In the genomic region with DNA sequence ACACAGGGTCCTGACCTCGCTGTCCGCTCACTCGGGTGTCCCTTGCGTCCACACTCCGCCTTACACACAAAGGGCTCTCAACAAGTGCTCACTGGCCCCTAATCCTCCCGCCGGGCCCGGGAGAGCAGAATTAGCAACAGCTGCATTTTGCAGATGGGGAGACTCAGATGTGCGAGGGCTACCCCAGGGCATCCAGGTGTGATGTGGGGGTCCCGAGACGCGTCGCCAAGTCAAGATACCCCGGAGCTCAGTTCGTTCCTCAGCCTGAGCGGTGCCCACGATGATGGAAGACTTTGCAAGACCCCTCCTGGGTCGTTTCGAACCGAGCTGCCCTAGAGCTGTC, we compare ENCODE assay signal across 8 cellular contexts. TPM values are rescaled to one million over a fixed set of nuclear protein-coding genes. Genes with fewer than 3 reads are reported as not detected.
DNase-seq lines count a peak whose midpoint lies in the region; ATAC-seq, FAIRE-seq and TF ChIP-seq lines count a peak whose summit lies in the region.

No MANE protein-coding gene starts in this region.

- H3K4me1 ChIP-seq in BLaER1 (peaks cover 26% of the 10 kb centered on the region), OCI-LY3 (ENCODE audit: low read length) (peaks cover 41% of the 10 kb centered on the region), endothelial cell of umbilical vein (ENCODE audit: control insufficient read depth, extremely low read depth, insufficient read depth, low read length) (peaks cover 8% of the 10 kb centered on the region), neuronal stem cell (ENCODE audit: control insufficient read depth in 2 of 2, insufficient read depth in 1 of 2, low read depth in 1 of 2, low read length in 2 of 2) (peaks cover 4 to 9% of the 10 kb centered on the region in 2 donors)

- H3K27me3 ChIP-seq in BLaER1 (no peaks in the 10 kb centered on the region), OCI-LY3 (ENCODE audit: low read depth, low read length) (no peaks in the 10 kb centered on the region), endothelial cell of umbilical vein (ENCODE audit: control insufficient read depth in 2 of 2, insufficient read depth in 2 of 2, low read length in 2 of 2) (no peaks in the 10 kb centered on the region), neuronal stem cell (ENCODE audit: control insufficient read depth in 3 of 3, insufficient read depth in 3 of 3, low read depth in 1 of 3, low read length in 3 of 3) (peaks cover 0 to 32% (median 19%) of the 10 kb centered on the region in 3 experiments)

- peak overlapping the region; percentile 48 for H2AK5ac ChIP-seq in neuronal stem cell (ENCODE audit: low read depth, low read length)

- H3K79me2 ChIP-seq in OCI-LY3 (ENCODE audit: low read length) = no peaks in the 10 kb centered on the region
- H3K79me2 ChIP-seq in endothelial cell of umbilical vein (ENCODE audit: control insufficient read depth, insufficient read depth, low read length) = no peaks in the 10 kb centered on the region

- CTCF ChIA-PET in endothelial cell of umbilical vein (lab: Charles Lee) = no interaction called here

- no peak overlapping the region for H2BK12ac ChIP-seq in neuronal stem cell (ENCODE audit: low read length)

- H4K20me1 ChIP-seq in BLaER1 = no peaks in the 10 kb centered on the region
- no peaks in the 10 kb centered on the region for H4K20me1 ChIP-seq in OCI-LY3 (ENCODE audit: insufficient read depth, low read length)
- H4K20me1 ChIP-seq in endothelial cell of umbilical vein (replicated peaks; ENCODE audit: control insufficient read depth, extremely low read depth, insufficient read depth, low read length) = no peaks in the 10 kb centered on the region

- H3K27ac ChIP-seq in BLaER1 = no peak overlapping the region
- H3K27ac ChIP-seq in OCI-LY3 (ENCODE audit: low read length) = no peak overlapping the region
- H3K27ac ChIP-seq in endothelial cell of umbilical vein (ENCODE audit: insufficient read depth, low read depth, low read length) = no peak overlapping the region
- H3K27ac ChIP-seq in neuronal stem cell (replicated peaks; ENCODE audit: low read length) = no peak overlapping the region

- FAIRE-seq in endothelial cell of umbilical vein (lab: Jason Lieb, UNC) = no peak

- no TSS peak for BruUV-seq in endothelial cell of umbilical vein (replicated peaks; lab: Mats Ljungman, UMichigan)

- dilution Hi-C loops in endothelial cell of umbilical vein (cut with MboI; ENCODE audit: extremely low pct_ligation_motif_present, low sequenced_read_pairs) = no loop called here

- no peak for ATAC-seq in GM21423 (IDR thresholded peaks at IDR 0.05; ENCODE audit: unreplicated experiment)

- H3K4me3 ChIP-seq in BLaER1 = peak overlapping the region; percentile 71
- H3K4me3 ChIP-seq in OCI-LY3 (ENCODE audit: low read length) = peak overlapping the region; percentile 74; the same call in 1 of the 2 replicates
- peak overlapping the region in 1 of 3 experiments; percentile 54 for H3K4me3 ChIP-seq in endothelial cell of umbilical vein (replicated peaks in 1 of 3; ENCODE audit: insufficient read depth in 1 of 3, low read depth in 1 of 3, low read length in 3 of 3)
- H3K4me3 ChIP-seq in neuronal stem cell (ENCODE audit: low read length in 2 of 2) = peak overlapping the region; percentile 41 to 78

- H2AFZ ChIP-seq in OCI-LY3 (ENCODE audit: low read depth, low read length) (no peak overlapping the region), endothelial cell of umbilical vein (ENCODE audit: low read depth, low read length) (peak overlapping the region; percentile 90), neuronal stem cell (ENCODE audit: low read length) (peak overlapping the region; percentile 97)

- no CpG with 5 or more reads among the region's 20 CpGs for WGBS in neuronal stem cell (ENCODE audit: extremely low coverage in 2 of 2, insufficient read length in 2 of 2, insufficient replicate concordance in 1 of 2), 2 donors

- H3K79me1 ChIP-seq in neuronal stem cell (ENCODE audit: low read depth, low read length) = no peaks in the 10 kb centered on the region

- 0 out of 2 replicates have a peak overlapping the region, but pooled peaks have one; percentile 78 for H3K9ac ChIP-seq in BLaER1
- no peak overlapping the region for H3K9ac ChIP-seq in OCI-LY3 (ENCODE audit: low read length)
- H3K9ac ChIP-seq in endothelial cell of umbilical vein (replicated peaks; ENCODE audit: extremely low read depth, insufficient read depth, low read length) = no peak overlapping the region
- peak overlapping the region; percentile 88 for H3K9ac ChIP-seq in neuronal stem cell (ENCODE audit: low read depth, low read length, poor library complexity)

- H4K91ac ChIP-seq in neuronal stem cell (ENCODE audit: low read depth, low read length, poor library complexity) = no peak overlapping the region

- H2BK120ac ChIP-seq in neuronal stem cell (ENCODE audit: low read depth, low read length) = peak overlapping the region; percentile 23

- peak overlapping the region; percentile 74 for H4K8ac ChIP-seq in neuronal stem cell (ENCODE audit: low read depth, low read length)

- H3K9me3 ChIP-seq in BLaER1 (peaks cover 7% of the 10 kb centered on the region), OCI-LY3 (ENCODE audit: insufficient read depth, low read length) (peaks cover 36% of the 10 kb centered on the region), endothelial cell of umbilical vein (replicated peaks; ENCODE audit: control insufficient read depth, insufficient read depth, low read length) (no peaks in the 10 kb centered on the region), neuronal stem cell (replicated peaks in 1 of 2; ENCODE audit: control insufficient read depth in 2 of 2, insufficient read depth in 1 of 2, low read depth in 1 of 2, low read length in 2 of 2) (peaks cover 1 to 18% of the 10 kb centered on the region in 2 donors)

- H3K9me1 ChIP-seq in endothelial cell of umbilical vein (replicated peaks; ENCODE audit: control insufficient read depth, extremely low read depth, insufficient read depth, low read length) = no peaks in the 10 kb centered on the region

- peak overlapping the region; percentile 74 for H3K23ac ChIP-seq in neuronal stem cell (ENCODE audit: low read depth, low read length, poor library complexity)

- H2BK15ac ChIP-seq in neuronal stem cell (ENCODE audit: low read length) = peak overlapping the region; percentile 71

- H3K18ac ChIP-seq in neuronal stem cell (ENCODE audit: low read length) = peak overlapping the region; percentile 88

- peak overlapping the region; percentile 99 for H3K4me2 ChIP-seq in BLaER1
- no peak overlapping the region; the same call in 1 of the 2 replicates for H3K4me2 ChIP-seq in OCI-LY3 (ENCODE audit: low read length)
- peak overlapping the region; percentile 7 for H3K4me2 ChIP-seq in endothelial cell of umbilical vein (ENCODE audit: insufficient read depth, low read length)
- peak overlapping the region; percentile 97 for H3K4me2 ChIP-seq in neuronal stem cell (ENCODE audit: insufficient read depth, low read length, poor library complexity, severe bottlenecking)

- TF ChIP-seq POLR2A in endothelial cell of umbilical vein (IDR thresholded peaks at IDR 0.05; ENCODE audit: low read depth, low read length) = no peak

- POLR2A ChIA-PET in endothelial cell of umbilical vein (lab: Charles Lee) = no interaction called here

- H3K14ac ChIP-seq in neuronal stem cell (ENCODE audit: low read length) = peak overlapping the region; percentile 72

- no peaks in the 10 kb centered on the region for H3K36me3 ChIP-seq in BLaER1
- H3K36me3 ChIP-seq in OCI-LY3 (replicated peaks; ENCODE audit: low read depth, low read length) = peaks cover 30% of the 10 kb centered on the region
- no peaks in the 10 kb centered on the region for H3K36me3 ChIP-seq in endothelial cell of umbilical vein (ENCODE audit: control insufficient read depth in 2 of 2, extremely low read depth in 1 of 2, insufficient read depth in 2 of 2, low read length in 2 of 2)
- no peaks in the 10 kb centered on the region for H3K36me3 ChIP-seq in neuronal stem cell (replicated peaks in 1 of 2; ENCODE audit: control insufficient read depth in 2 of 2, insufficient read depth in 2 of 2, low read length in 2 of 2)

- no peak overlapping the region for H2BK5ac ChIP-seq in neuronal stem cell (ENCODE audit: low read length)

- intact Hi-C loops in endothelial cell of umbilical vein (cut with micrococcal nuclease) = loop anchor here (1.0 to 10.0 kb wide), 4 partner anchors 250 to 566 kb away; a partner anchor contains a TSS

- DNase-seq in endothelial cell of umbilical vein (ENCODE audit: low read depth, low spot score) (no peak), neuronal stem cell (ENCODE audit: low spot score) (no peak), hypothalamus (lab: John Stamatoyannopoulos, UW) (no peak), germinal center (ENCODE audit: low spot score) (no peak)
- no peak for DNase-seq in effector CD8-positive, alpha-beta T cell (lab: John Stamatoyannopoulos, UW)

- peak overlapping the region; percentile 31 for H3K4ac ChIP-seq in neuronal stem cell (ENCODE audit: low read length)

- TF ChIP-seq CTCF in OCI-LY3 (IDR thresholded peaks at IDR 0.05; ENCODE audit: low read depth, low read length) (no peak), endothelial cell of umbilical vein (IDR thresholded peaks at IDR 0.05; ENCODE audit: extremely low read depth in 1 of 2, insufficient read depth in 1 of 2, low read depth in 1 of 2, low read length in 2 of 2) (no peak)

TF ChIP-seq in endothelial cell of umbilical vein, 7 proteins besides CTCF, POLR2A, EP300 and RAD21 (continues in another document):
- TF ChIP-seq POLR2AphosphoS5 (IDR thresholded peaks at IDR 0.05; ENCODE audit: insufficient read depth, low read depth, low read length) (no peak), EZH2 (IDR thresholded peaks at IDR 0.05; ENCODE audit: borderline replicate concordance, low read depth, low read length, severe bottlenecking) (no peak), FOS (IDR thresholded peaks at IDR 0.05; ENCODE audit: borderline replicate concordance, insufficient read depth, low read length) (no peak), MYC (IDR thresholded peaks at IDR 0.05; ENCODE audit: low read depth, low read length) (no peak), GATA2 (IDR thresholded peaks at IDR 0.05; ENCODE audit: insufficient read depth, insufficient read length, low read depth, low read length) (no peak)
- TF ChIP-seq, protein P1, sequence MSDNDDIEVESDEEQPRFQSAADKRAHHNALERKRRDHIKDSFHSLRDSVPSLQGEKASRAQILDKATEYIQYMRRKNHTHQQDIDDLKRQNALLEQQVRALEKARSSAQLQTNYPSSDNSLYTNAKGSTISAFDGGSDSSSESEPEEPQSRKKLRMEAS (IDR thresholded peaks at IDR 0.05; ENCODE audit: insufficient read depth, insufficient read length) = no peak

RNA-seq across cellular contexts. Expression of a gene that starts 14.9 kb away (rescaled TPM):
- not detected in 2 replicates for total RNA-seq in endothelial cell of umbilical vein
- polyA plus RNA-seq in endothelial cell of umbilical vein = not detected in 2 replicates
- not detected in 2 replicates for polyA plus RNA-seq in endothelial cell of umbilical vein (2011; cell fraction: cytosol; rRNA removed)
- not detected in 2 replicates for polyA plus RNA-seq in endothelial cell of umbilical vein (2011; cell fraction: nucleus; rRNA removed)
- polyA plus RNA-seq in endothelial cell of umbilical vein (2012) = not detected in 2 replicates
- not detected in 2 replicates for polyA minus RNA-seq in endothelial cell of umbilical vein
- polyA minus RNA-seq in endothelial cell of umbilical vein (2011; cell fraction: cytosol; rRNA and poly(A)+ RNA removed) = not detected
- not detected in 2 replicates for polyA minus RNA-seq in endothelial cell of umbilical vein (2011; cell fraction: nucleus; rRNA and poly(A)+ RNA removed)
- polyA plus RNA-seq in neuronal stem cell (2013, experiment 1 of 2) = 0.07 TPM
- polyA plus RNA-seq in neuronal stem cell (2013, experiment 2 of 2) = 0.06 TPM

Comparison
In these comparisons a context has a peak if more than half of its experiments do, and no peak if none do; other contexts are left out.
1. H3K9ac ChIP-seq: peak in BLaER1 (single experiment) and neuronal stem cell (single experiment); none in OCI-LY3 (single experiment) and endothelial cell of umbilical vein (single experiment).